In genomic region chr6:140653985-140654384, GRCh38 we compare ENCODE assay signal across 20 cellular contexts.
"Had no signal": no experiment of that assay in that cellular context is flagged by ENCODE, and none has a peak within 500 bp of the region (broad histone marks: within the 10 kb centered on the region; RNA-seq: fewer than 3 reads in every experiment).

No MANE protein-coding gene starts in this region.

- H3K9me3 Mint-ChIP-seq: memory B cell; nephron progenitor cell; stimulated activated effector memory CD8-positive, alpha-beta T cell treated with anti-CD3 and anti-CD28 coated beads, Interleukin-12 subunit alpha, Interleukin-12 subunit beta, amount 100 ng/mL, for 72 hours had no signal

- H3K36me3 Mint-ChIP-seq: memory B cell; naive thymus-derived CD4-positive, alpha-beta T cell; stimulated activated effector memory CD8-positive, alpha-beta T cell treated with anti-CD3 and anti-CD28 coated beads, Interleukin-12 subunit alpha, Interleukin-12 subunit beta, amount 100 ng/mL, for 72 hours; type B pancreatic cell had no signal

- H3K27me3 ChIP-seq: foreskin keratinocyte, left lung, right lobe of liver, suprapubic skin, thyroid gland, uterus had no signal

- ATAC-seq: foreskin keratinocyte; left lung; lower lobe of right lung; naive thymus-derived CD4-positive, alpha-beta T cell; right lobe of liver; stimulated activated effector memory CD8-positive, alpha-beta T cell treated with anti-CD3 and anti-CD28 coated beads, Interleukin-12 subunit alpha, Interleukin-12 subunit beta, amount 100 ng/mL, for 72 hours; stimulated activated naive CD8-positive, alpha-beta T cell treated with anti-CD3 and anti-CD28 coated beads, Interleukin-15, Interleukin-2, amounts not matched to agents 100 U/mL and 50 U/mL, for 24 hours had no signal

- H3K4me1 Mint-ChIP-seq: memory B cell; naive thymus-derived CD4-positive, alpha-beta T cell; nephron progenitor cell; stimulated activated effector memory CD8-positive, alpha-beta T cell treated with anti-CD3 and anti-CD28 coated beads, Interleukin-12 subunit alpha, Interleukin-12 subunit beta, amount 100 ng/mL, for 72 hours had no signal

- H3K4me3 Mint-ChIP-seq: memory B cell; naive thymus-derived CD4-positive, alpha-beta T cell; nephron progenitor cell; stimulated activated effector memory CD8-positive, alpha-beta T cell treated with anti-CD3 and anti-CD28 coated beads, Interleukin-12 subunit alpha, Interleukin-12 subunit beta, amount 100 ng/mL, for 72 hours; type B pancreatic cell had no signal

- H3K79me2 ChIP-seq: parathyroid adenoma had no signal

- DNase-seq: erythroblast; foreskin keratinocyte; islet precursor cell; left lung; lower lobe of right lung; naive thymus-derived CD4-positive, alpha-beta T cell; nephron progenitor cell; retina; right lobe of liver; stimulated activated CD4-positive, alpha-beta T cell treated with anti-CD3 and anti-CD28 coated beads, Interleukin-4, amount 100 ng/mL, for 1 hour; stimulated activated CD8-positive, alpha-beta memory T cell treated with anti-CD3 and anti-CD28 coated beads, Interleukin-4, amount 100 ng/mL, for 48 hours; stimulated activated naive CD8-positive, alpha-beta T cell treated with anti-CD3 and anti-CD28 coated beads, Interleukin-15, Interleukin-2, amounts not matched to agents 100 U/mL and 50 U/mL, for 24 hours; thyroid gland; uterus had no signal

- H3K36me3 ChIP-seq: left lung, lower lobe of right lung, prostate gland, right lobe of liver, suprapubic skin, thyroid gland, uterus had no signal

- H3K27ac Mint-ChIP-seq: memory B cell; naive thymus-derived CD4-positive, alpha-beta T cell; nephron progenitor cell; stimulated activated effector memory CD8-positive, alpha-beta T cell treated with anti-CD3 and anti-CD28 coated beads, Interleukin-12 subunit alpha, Interleukin-12 subunit beta, amount 100 ng/mL, for 72 hours; type B pancreatic cell had no signal

- H3K27ac ChIP-seq: foreskin keratinocyte, left lung, lower lobe of right lung, parathyroid adenoma, prostate gland, right lobe of liver, suprapubic skin, thyroid gland, uterus had no signal

- H3K9ac ChIP-seq: parathyroid adenoma had no signal

- H3K4me1 ChIP-seq: foreskin keratinocyte, left lung, lower lobe of right lung, parathyroid adenoma, prostate gland, right lobe of liver, suprapubic skin, thyroid gland, uterus had no signal

- H3K4me3 ChIP-seq: left lung, lower lobe of right lung, prostate gland, right lobe of liver, suprapubic skin, thyroid gland, uterus had no signal

- H3K27me3 Mint-ChIP-seq: memory B cell, type B pancreatic cell had no signal
